In genomic region chr20:47950103-47950502, GRCh38 we compare ENCODE assay signal across 11 cellular contexts.
DNase-seq lines count a peak whose midpoint lies in the region; ATAC-seq and TF ChIP-seq lines count a peak whose summit lies in the region.
"Had no signal": no experiment of that assay in that cellular context is flagged by ENCODE, and none has a peak within 500 bp of the region (broad histone marks: within the 10 kb centered on the region; RNA-seq: fewer than 3 reads in every experiment).

No MANE protein-coding gene starts in this region.

- ATAC-seq in GM19035 (IDR thresholded peaks at IDR 0.05; ENCODE audit: unreplicated experiment) (no peak), HG03521 (IDR thresholded peaks at IDR 0.05; ENCODE audit: unreplicated experiment) (no peak)

- peak; percentile 8 for TF ChIP-seq CTCF in epithelial cell of esophagus (IDR thresholded peaks at IDR 0.05; ENCODE audit: insufficient read depth, low read depth, low read length, missing control alignments)

- H3K4me3 ChIP-seq in epithelial cell of esophagus (ENCODE audit: low read length), result no peak overlapping the region

- DNase-seq in NCI-H2107 treated with DMSO at 0.1 percent for 48 hours (lab: John Stamatoyannopoulos, UW; ENCODE audit: unreplicated experiment) (peak; percentile 9), NCI-H2107 (lab: John Stamatoyannopoulos, UW) (no peak), NCI-H446 treated with DMSO at 0.1 percent for 48 hours (lab: John Stamatoyannopoulos, UW) (peak; percentile 10), epithelial cell of esophagus (ENCODE audit: low read depth) (peak; percentile 80), putamen (ENCODE audit: low spot score) (peak; percentile 9), HuH-7.5 (ENCODE audit: low spot score) (no peak)
- DNase-seq: activated T-cell treated with anti-CD3 and anti-CD28 coated beads, Interleukin-2, amount 50 U/mL, for 1 hour; cortex of kidney; NCI-H187 treated with DMSO at 0.1 percent for 48 hours had no signal

Comparison
In these comparisons a context has a peak if more than half of its experiments do, and no peak if none do; other contexts are left out.
1. DNase-seq: peak in NCI-H2107 treated with DMSO at 0.1 percent for 48 hours (single experiment), NCI-H446 treated with DMSO at 0.1 percent for 48 hours (single experiment), epithelial cell of esophagus (single experiment) and putamen (single experiment); none in NCI-H2107 (single experiment) and HuH-7.5 (single experiment).